17 cellular contexts compared by ENCODE assay signal in genomic region chr10:6255548-6256061, GRCh38. TPM values are rescaled to one million over a fixed set of nuclear protein-coding genes. Genes with fewer than 3 reads are reported as not detected.
DNase-seq lines count a peak whose midpoint lies in the region; ATAC-seq and TF ChIP-seq lines count a peak whose summit lies in the region.
"Had no signal": no experiment of that assay in that cellular context is flagged by ENCODE, and none has a peak within 500 bp of the region (broad histone marks: within the 10 kb centered on the region; RNA-seq: fewer than 3 reads in every experiment).

No MANE protein-coding gene starts in this region.

- peaks cover 36% of the 10 kb centered on the region for H3K36me3 Mint-ChIP-seq in nephron progenitor cell (ENCODE audit: low read depth)

- no peaks in the 10 kb centered on the region for H4K20me1 ChIP-seq in PC-3 (ENCODE audit: low read length)

- peaks cover 7% of the 10 kb centered on the region for H3K27me3 Mint-ChIP-seq in nephron progenitor cell (ENCODE audit: low read depth, poor library complexity)
- H3K27me3 Mint-ChIP-seq: activated CD8-positive, alpha-beta T cell treated with anti-CD3 and anti-CD28 coated beads for 36 hours had no signal

- H3K9me3 Mint-ChIP-seq in nephron progenitor cell: peaks cover 16% of the 10 kb centered on the region

- no peaks in the 10 kb centered on the region; the same call in 1 of the 2 replicates for H3K4me1 ChIP-seq in PC-3 (ENCODE audit: insufficient read depth, low read length)
- H3K4me1 ChIP-seq: psoas muscle had no signal

- intact Hi-C loops in PC-3 (cut with micrococcal nuclease): no loop called here
- intact Hi-C loops in left colon (cut with DNase I, micrococcal nuclease): no loop called here

- no peak overlapping the region for H3K9ac ChIP-seq in PC-3 (ENCODE audit: low read length)

- H2AFZ ChIP-seq in PC-3 (ENCODE audit: low read length): no peak overlapping the region

- DNase-seq in PC-3 (no peak), left colon (peak in 1 of 2 donors; percentile 51), nephron progenitor cell (no peak), activated gamma-delta T cell (lab: John Stamatoyannopoulos, UW) (no peak), pons (ENCODE audit: low spot score) (no peak), NOMO-1 treated with dmso at 0.1 percent for 144 hours (lab: John Stamatoyannopoulos, UW; ENCODE audit: unreplicated experiment) (no peak)
- DNase-seq: activated CD8-positive, alpha-beta T cell treated with anti-CD3 and anti-CD28 coated beads for 36 hours; dorsolateral prefrontal cortex; NCI-H1105; NCI-H187 treated with DMSO at 0.1 percent for 48 hours; NCI-H748 treated with DMSO at 0.1 percent for 48 hours; psoas muscle; stimulated activated naive CD8-positive, alpha-beta T cell treated with anti-CD3 and anti-CD28 coated beads, Interleukin-15, Interleukin-2, amounts not matched to agents 100 U/mL and 50 U/mL, for 24 hours; T-helper 1 cell had no signal

- H3K4me3 ChIP-seq in PC-3 (ENCODE audit: low read length): no peak overlapping the region
- H3K4me3 ChIP-seq: dorsolateral prefrontal cortex, psoas muscle had no signal

- TF ChIP-seq CTCF in 22Rv1 (IDR thresholded peaks at IDR 0.05) (no peak), PC-3 (conservative IDR thresholded peaks at IDR 0.05; ENCODE audit: low read depth, low read length) (no peak), nephron progenitor cell (IDR thresholded peaks at IDR 0.05) (no peak)

- no TSS peak for BruUV-seq in PC-3 (replicated peaks; lab: Mats Ljungman, UMichigan)

- H3K4me2 ChIP-seq in PC-3 (ENCODE audit: low read length): no peak overlapping the region

- H3K27ac ChIP-seq in 22Rv1 (peak overlapping the region; percentile 49), PC-3 (ENCODE audit: low read length) (no peak overlapping the region)
- H3K27ac ChIP-seq: psoas muscle had no signal

- H3K79me2 ChIP-seq in PC-3 (ENCODE audit: low read length): no peaks in the 10 kb centered on the region

- H3K27me3 ChIP-seq in PC-3 (ENCODE audit: low read length): no peaks in the 10 kb centered on the region
- H3K27me3 ChIP-seq: dorsolateral prefrontal cortex had no signal

- POLR2A ChIA-PET in PC-3 (lab: Charles Lee; ENCODE audit: unreplicated experiment): no interaction called here

- CTCF ChIA-PET in PC-3 (lab: Charles Lee): no interaction called here

- peak overlapping the region; percentile 45 for H3K27ac Mint-ChIP-seq in nephron progenitor cell
- H3K27ac Mint-ChIP-seq: activated CD8-positive, alpha-beta T cell treated with anti-CD3 and anti-CD28 coated beads for 36 hours had no signal

- no peak overlapping the region for H3K4me3 Mint-ChIP-seq in nephron progenitor cell
- H3K4me3 Mint-ChIP-seq: activated CD8-positive, alpha-beta T cell treated with anti-CD3 and anti-CD28 coated beads for 36 hours had no signal

- no peaks in the 10 kb centered on the region for H3K9me3 ChIP-seq in PC-3 (ENCODE audit: low read length)
- H3K9me3 ChIP-seq: psoas muscle had no signal

- H3K4me1 Mint-ChIP-seq in nephron progenitor cell: peaks cover 10% of the 10 kb centered on the region

- no peaks in the 10 kb centered on the region for H3K9me2 ChIP-seq in PC-3 (replicated peaks; ENCODE audit: low read length)

- ATAC-seq in PC-3 (peak; percentile 37; the same call in 1 of the 2 replicates), left colon (peak; percentile 75), HG03354 (IDR thresholded peaks at IDR 0.05; ENCODE audit: poor library complexity, severe bottlenecking, unreplicated experiment) (no peak)
- ATAC-seq: activated CD4-positive, CD25-positive, alpha-beta regulatory T cell treated with anti-CD3 and anti-CD28 coated beads, Interleukin-2, amount 50 U/mL, for 24 hours; activated CD8-positive, alpha-beta T cell treated with anti-CD3 and anti-CD28 coated beads for 36 hours; psoas muscle; stimulated activated naive CD8-positive, alpha-beta T cell treated with anti-CD3 and anti-CD28 coated beads, Interleukin-15, Interleukin-2, amounts not matched to agents 100 U/mL and 50 U/mL, for 24 hours had no signal

- no peaks in the 10 kb centered on the region for H3K36me3 ChIP-seq in PC-3 (ENCODE audit: low read depth, low read length)

- H3F3A ChIP-seq in PC-3 (ENCODE audit: low read length, unreplicated experiment): no peaks in the 10 kb centered on the region

RNA-seq across cellular contexts. Expression of gene PFKFB3, which starts 52.9 kb away (rescaled TPM):
- total RNA-seq in PC-3 (2014; rRNA removed) (19.5 and 22.7 TPM in 2 replicates), left colon (10 to 100 TPM; 19.1 to 20.2 TPM)
